Comparison of ENCODE assay signal across 2 cellular contexts in genomic region chr18:62658028-62658427, GRCh38.
A peak's percentile ranks its signal among the peaks of the same experiment; 100 is the strongest.
TF ChIP-seq lines count a peak whose summit lies in the region.

No MANE protein-coding gene starts in this region.

TF ChIP-seq in GM23338, 12 proteins besides CTCF, POLR2A, EP300 and RAD21 (continued from another document):
- TF ChIP-seq REST (IDR thresholded peaks at IDR 0.05; ENCODE audit: unreplicated experiment), result no peak
- no peak for TF ChIP-seq ETS1 (IDR thresholded peaks at IDR 0.05)
- no peak for TF ChIP-seq POLR2AphosphoS5 (IDR thresholded peaks at IDR 0.05; ENCODE audit: low read depth)
- no peak for TF ChIP-seq STAT1 (IDR thresholded peaks at IDR 0.05; ENCODE audit: unreplicated experiment)
- no peak for TF ChIP-seq ZNF462 (CRISPR knock-in tag; IDR thresholded peaks at IDR 0.05)
- no peak for TF ChIP-seq ZNF331 (CRISPR knock-in tag; IDR thresholded peaks at IDR 0.05; ENCODE audit: low read depth)
- TF ChIP-seq NANOG (IDR thresholded peaks at IDR 0.05; ENCODE audit: borderline replicate concordance), result no peak
- TF ChIP-seq EZH2 (IDR thresholded peaks at IDR 0.05; ENCODE audit: low read depth, unreplicated experiment), result no peak
- no peak for TF ChIP-seq CREB1 (CRISPR knock-in tag; IDR thresholded peaks at IDR 0.05; ENCODE audit: low read depth)
- no peak for TF ChIP-seq ZNF114 (CRISPR knock-in tag; IDR thresholded peaks at IDR 0.05)

TF ChIP-seq in WTC11, 78 proteins besides CTCF, POLR2A, EP300 and RAD21 (continued from another document):
- peak; percentile 32; the same call in 1 of the 2 replicates for TF ChIP-seq USF2 (CRISPR knock-in tag; IDR thresholded peaks at IDR 0.05)
